18 cellular contexts compared by ENCODE assay signal in the genomic region with DNA sequence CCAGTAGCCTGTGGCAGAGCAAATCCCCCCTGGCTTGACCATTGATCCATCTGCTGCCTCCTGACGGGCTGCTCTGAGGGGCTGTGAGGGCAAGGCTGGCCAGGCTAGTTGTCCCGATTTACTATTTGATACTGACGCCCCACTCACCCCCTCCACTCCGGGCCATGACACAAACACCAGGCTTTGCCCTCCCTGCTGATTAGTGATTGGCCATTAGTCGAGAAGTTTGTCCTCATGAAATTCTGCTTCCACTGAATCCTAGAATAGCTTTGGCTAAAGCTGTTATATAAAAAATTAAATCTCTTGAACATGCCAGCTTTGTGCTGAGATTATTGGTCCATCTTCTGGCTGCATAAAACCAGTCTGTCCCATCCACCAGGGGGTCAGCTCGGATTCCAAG. TPM values are rescaled to one million over a fixed set of nuclear protein-coding genes. Genes with fewer than 3 reads are reported as not detected.
DNase-seq lines count a peak whose midpoint lies in the region; ATAC-seq and TF ChIP-seq lines count a peak whose summit lies in the region.
"Had no signal": no experiment of that assay in that cellular context is flagged by ENCODE, and none has a peak within 500 bp of the region (broad histone marks: within the 10 kb centered on the region; RNA-seq: fewer than 3 reads in every experiment).

Gene GABRR2, minus strand, starts transcription at position 101 of the 400 bp plus-strand sequence. CDS start 134 bp downstream, outside the sequence.

- H3K27ac Mint-ChIP-seq in chondrocyte (ENCODE audit: unreplicated experiment): peak within 1 kb of the TSS; percentile 12
- H3K27ac Mint-ChIP-seq: B cell had no signal

- H3K27me3 Mint-ChIP-seq in chondrocyte (ENCODE audit: low read depth): peaks cover 2% of the 10 kb centered on the region
- H3K27me3 Mint-ChIP-seq: B cell had no signal

- intact Hi-C loops in left ventricle myocardium inferior (cut with micrococcal nuclease): loop anchor here (10.0 kb wide), 1 partner anchor 50 kb away; no protein-coding TSS in a partner anchor
- intact Hi-C loops in right cardiac atrium (cut with DNase I): loop anchor here in 1 of 4 donors (10.0 kb wide), 1 partner anchor 50 kb away; no protein-coding TSS in a partner anchor

- TF ChIP-seq CTCF in left ventricle myocardium inferior (IDR thresholded peaks at IDR 0.05; ENCODE audit: borderline replicate concordance) (no peak), chondrocyte (IDR thresholded peaks at IDR 0.05) (no peak), GM10266 (IDR thresholded peaks at IDR 0.05; ENCODE audit: control insufficient read depth, insufficient read depth, low read depth, missing control alignments) (no peak)

- H3K4me3 ChIP-seq in left ventricle myocardium inferior (no peak within 1 kb of the TSS), right cardiac atrium (ENCODE audit: low read length) (no peak within 1 kb of the TSS)
- H3K4me3 ChIP-seq: BLaER1 treated with 17β-estradiol and CSF1 and Interleukin-3, amounts not matched to agents 10 nM and 100 nM; GM23248; HAP-1 had no signal

- ATAC-seq in right cardiac atrium: no peak

- H3K9me3 ChIP-seq in left ventricle myocardium inferior (replicated peaks) (peaks cover 3% of the 10 kb centered on the region), right cardiac atrium (ENCODE audit: control insufficient read depth, low read length) (no peaks in the 10 kb centered on the region)
- H3K9me3 ChIP-seq: BLaER1 treated with 17β-estradiol and CSF1 and Interleukin-3, amounts not matched to agents 10 nM and 100 nM had no signal

- peaks cover 35% of the 10 kb centered on the region for H3K4me1 Mint-ChIP-seq in chondrocyte (ENCODE audit: low read depth)

- no peaks in the 10 kb centered on the region for H3K27me3 ChIP-seq in left ventricle myocardium inferior (ENCODE audit: low read depth)
- no peaks in the 10 kb centered on the region for H3K27me3 ChIP-seq in right cardiac atrium (ENCODE audit: control insufficient read depth, insufficient read depth)
- H3K27me3 ChIP-seq: BLaER1 treated with 17β-estradiol and CSF1 and Interleukin-3, amounts not matched to agents 10 nM and 100 nM had no signal

- H3K9me3 Mint-ChIP-seq in chondrocyte (ENCODE audit: low read depth): peaks cover 2% of the 10 kb centered on the region
- H3K9me3 Mint-ChIP-seq: CD8-positive, alpha-beta memory T cell had no signal

- H3K4me3 Mint-ChIP-seq in chondrocyte (ENCODE audit: unreplicated experiment): no peak within 1 kb of the TSS
- H3K4me3 Mint-ChIP-seq: B cell; CD8-positive, alpha-beta memory T cell had no signal

- DNase-seq in left ventricle myocardium inferior: no peak
- no peak for DNase-seq in right cardiac atrium
- DNase-seq in chondrocyte (ENCODE audit: low spot score): no peak
- DNase-seq in retina: peak; percentile 10
- no peak for DNase-seq in DMS53 treated with DMSO at 0.1 percent for 48 hours (lab: John Stamatoyannopoulos, UW; ENCODE audit: unreplicated experiment)
- DNase-seq in GM10266 (ENCODE audit: extremely low spot score): no peak
- no peak for DNase-seq in caudate nucleus (lab: John Stamatoyannopoulos, UW)
- DNase-seq: 8988T; CD8-positive, alpha-beta memory T cell; COR-L47; DMS 273 treated with DMSO at 0.1 percent for 48 hours; DMS53; GM23248 had no signal

- WGBS in right cardiac atrium: 80% methylated on average over 6 of the region's 6 CpGs

- peak within 1 kb of the TSS; percentile 24 for H3K27ac ChIP-seq in left ventricle myocardium inferior (replicated peaks)
- H3K27ac ChIP-seq in right cardiac atrium (ENCODE audit: low read length): no peak within 1 kb of the TSS
- no peak within 1 kb of the TSS for H3K27ac ChIP-seq in caudate nucleus (ENCODE audit: low read depth, low read length)
- H3K27ac ChIP-seq: BLaER1 treated with 17β-estradiol and CSF1 and Interleukin-3, amounts not matched to agents 10 nM and 100 nM; HL-60 had no signal

- H3K36me3 ChIP-seq in left ventricle myocardium inferior: no peaks in the 10 kb centered on the region
- H3K36me3 ChIP-seq: HAP-1 had no signal

- H3K4me1 ChIP-seq in left ventricle myocardium inferior (peaks cover 42% of the 10 kb centered on the region), right cardiac atrium (ENCODE audit: control insufficient read depth, insufficient read depth, low read length) (peaks cover 13% of the 10 kb centered on the region)

- peaks cover 6% of the 10 kb centered on the region for H3K36me3 Mint-ChIP-seq in chondrocyte (ENCODE audit: low read depth)

RNA-seq across cellular contexts. Expression of gene GABRR2, which starts in this region (rescaled TPM):
- total RNA-seq in left ventricle myocardium inferior (0.69 TPM), right cardiac atrium (under 1 TPM; 0.26 to 0.81 (median 0.38) TPM), chondrocyte (0.57 to 1.4 TPM (median 0.72 TPM) in 3 replicates)
- 0.38 TPM for polyA plus RNA-seq in right cardiac atrium
- total RNA-seq: GM23248, HT1080 had no signal
- polyA plus RNA-seq: GM23248 had no signal
